In the genomic region with DNA sequence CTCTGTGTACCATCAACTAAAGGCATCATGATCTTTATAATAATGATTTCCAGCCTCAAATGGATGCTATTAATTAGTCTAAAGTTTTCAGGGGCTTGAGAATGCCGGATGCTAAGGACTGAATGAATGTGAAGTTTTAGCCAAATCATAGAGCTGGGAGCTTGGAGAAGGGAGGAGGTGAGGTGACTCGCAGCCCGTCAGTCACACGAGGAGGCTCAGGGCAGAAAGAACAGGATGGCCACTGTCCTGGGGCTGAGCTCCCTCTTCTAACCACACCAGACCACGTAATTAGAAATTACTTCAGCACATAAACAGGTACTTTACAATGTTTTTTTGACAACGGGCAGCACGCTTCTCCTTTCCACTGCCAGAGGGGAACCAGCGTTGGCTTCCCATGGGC, we compare ENCODE assay signal across 30 cellular contexts.
"Had no signal": no experiment of that assay in that cellular context is flagged by ENCODE, and none has a peak within 500 bp of the region (broad histone marks: within the 10 kb centered on the region; RNA-seq: fewer than 3 reads in every experiment).

No MANE protein-coding gene starts in this region.

- H3K4me1 Mint-ChIP-seq: activated naive CD8-positive, alpha-beta T cell treated with anti-CD3 and anti-CD28 coated beads, Interleukin-2, amount 50 U/mL, for 24 hours; brain had no signal

- H3K36me3 Mint-ChIP-seq: activated CD4-positive, alpha-beta memory T cell treated with anti-CD3 and anti-CD28 coated beads for 36 hours; activated naive CD4-positive, alpha-beta T cell treated with anti-CD3 and anti-CD28 coated beads, Interleukin-2, amount 50 U/mL, for 72 hours; brain had no signal

- H3K36me3 ChIP-seq: Peyer's patch, SJSA1 had no signal

- H3K9me3 ChIP-seq: Peyer's patch, SJSA1 had no signal

- H3K4me3 Mint-ChIP-seq: activated CD4-positive, alpha-beta memory T cell treated with anti-CD3 and anti-CD28 coated beads for 36 hours; activated naive CD4-positive, alpha-beta T cell treated with anti-CD3 and anti-CD28 coated beads for 36 hours; activated naive CD8-positive, alpha-beta T cell treated with anti-CD3 and anti-CD28 coated beads, Interleukin-2, amount 50 U/mL, for 24 hours; activated T-cell treated with anti-CD3 and anti-CD28 coated beads, Interleukin-2, amount 50 U/mL, for 4 hours; activated T-helper 1 cell treated with anti-CD3 and anti-CD28 coated beads, Interleukin-12 subunit alpha, Interleukin-12 subunit beta, Interleukin-2, Interleukin-4 antibody, amounts not matched to agents 30 ng/mL and 10 ng/mL and 1 ng/mL, durations not matched to agents 14 hours and 24 hours and 36 hours; brain had no signal

- DNase-seq: activated CD4-positive, alpha-beta memory T cell treated with anti-CD3 and anti-CD28 coated beads for 36 hours; activated CD4-positive, alpha-beta T cell treated with anti-CD3 and anti-CD28 coated beads, Interleukin-2, amount 50 U/mL, for 1 hour; activated CD8-positive, alpha-beta memory T cell treated with anti-CD3 and anti-CD28 coated beads, Interleukin-2, amount 50 U/mL, for 4 hours; activated gamma-delta T cell treated with Interleukin-2 at 50 U/mL for 16 hours; activated naive CD4-positive, alpha-beta T cell treated with anti-CD3 and anti-CD28 coated beads for 36 hours; activated naive CD8-positive, alpha-beta T cell treated with anti-CD3 and anti-CD28 coated beads, Interleukin-2, amount 50 U/mL, for 24 hours; activated T-cell treated with anti-CD3 and anti-CD28 coated beads for 4 hours; activated T-cell treated with anti-CD3 and anti-CD28 coated beads, Interleukin-2, amount 50 U/mL, for 4 hours; anterior cingulate cortex; caudate nucleus; cerebellar nuclear complex; NCI-H1048; NCI-H1105 treated with DMSO at 0.1 percent for 48 hours; NCI-H1436; NCI-H1694 treated with DMSO at 0.1 percent for 48 hours; NCI-H2029; NCI-H2171; NCI-H510A; NCI-H526; Peyer's patch; RPMI8226; SHP77 treated with DMSO at 0.1 percent for 48 hours; SW 1271; T-helper 1 cell; T-helper 2 cell; T-helper 9 cell had no signal

- H3K27me3 Mint-ChIP-seq: activated CD4-positive, alpha-beta memory T cell treated with anti-CD3 and anti-CD28 coated beads for 36 hours; activated naive CD8-positive, alpha-beta T cell treated with anti-CD3 and anti-CD28 coated beads, Interleukin-2, amount 50 U/mL, for 24 hours; brain had no signal

- H3K27ac ChIP-seq: Peyer's patch, SJSA1 had no signal

- ATAC-seq: activated naive CD4-positive, alpha-beta T cell treated with anti-CD3 and anti-CD28 coated beads, Interleukin-2, amount 50 U/mL, for 72 hours; activated naive CD8-positive, alpha-beta T cell treated with anti-CD3 and anti-CD28 coated beads, Interleukin-2, amount 50 U/mL, for 24 hours; activated T-cell treated with anti-CD3 and anti-CD28 coated beads, Interleukin-2, amount 50 U/mL, for 4 hours had no signal

- H3K4me3 ChIP-seq: Peyer's patch, SJSA1 had no signal

- H3K4me1 ChIP-seq: Peyer's patch, SJSA1 had no signal

- H3K9me3 Mint-ChIP-seq: activated naive CD4-positive, alpha-beta T cell treated with anti-CD3 and anti-CD28 coated beads for 36 hours; activated T-helper 1 cell treated with anti-CD3 and anti-CD28 coated beads, Interleukin-12 subunit alpha, Interleukin-12 subunit beta, Interleukin-2, Interleukin-4 antibody, amounts not matched to agents 30 ng/mL and 10 ng/mL and 1 ng/mL, durations not matched to agents 14 hours and 24 hours and 36 hours had no signal

- H3K27me3 ChIP-seq: Peyer's patch, SJSA1 had no signal

- H3K27ac Mint-ChIP-seq: activated CD4-positive, alpha-beta memory T cell treated with anti-CD3 and anti-CD28 coated beads for 36 hours; activated naive CD4-positive, alpha-beta T cell treated with anti-CD3 and anti-CD28 coated beads for 36 hours; activated naive CD4-positive, alpha-beta T cell treated with anti-CD3 and anti-CD28 coated beads, Interleukin-2, amount 50 U/mL, for 72 hours; activated naive CD8-positive, alpha-beta T cell treated with anti-CD3 and anti-CD28 coated beads, Interleukin-2, amount 50 U/mL, for 24 hours; activated T-helper 1 cell treated with anti-CD3 and anti-CD28 coated beads, Interleukin-12 subunit alpha, Interleukin-12 subunit beta, Interleukin-2, Interleukin-4 antibody, amounts not matched to agents 30 ng/mL and 10 ng/mL and 1 ng/mL, durations not matched to agents 14 hours and 24 hours and 36 hours; brain had no signal
